20 cellular contexts compared by ENCODE assay signal in genomic region chr1:19220991-19221390, GRCh38. TPM values are rescaled to one million over a fixed set of nuclear protein-coding genes. Genes with fewer than 3 reads are reported as not detected.
DNase-seq lines count a peak whose midpoint lies in the region; ATAC-seq and TF ChIP-seq lines count a peak whose summit lies in the region.
"Had no signal": no experiment of that assay in that cellular context is flagged by ENCODE, and none has a peak within 500 bp of the region (broad histone marks: within the 10 kb centered on the region; RNA-seq: fewer than 3 reads in every experiment).

No MANE protein-coding gene starts in this region.

- no peak for ATAC-seq in stimulated activated naive CD8-positive, alpha-beta T cell treated with anti-CD3 and anti-CD28 coated beads, Interleukin-15, Interleukin-2, amounts not matched to agents 100 U/mL and 50 U/mL, for 24 hours
- ATAC-seq in left ventricle myocardium superior (peak; percentile 78), upper lobe of right lung (peak; percentile 61), HG02840 (IDR thresholded peaks at IDR 0.05; ENCODE audit: low FRiP score, unreplicated experiment) (no peak)
- ATAC-seq: left colon; stimulated activated memory B cell treated with anti-CD40 and anti-IgM and Interleukin-4, amounts not matched to agents 10 μg/mL and 1 μg/mL and 100 μg/mL, for 72 hours had no signal

- peak overlapping the region; percentile 81 for H3K27ac Mint-ChIP-seq in stimulated activated naive CD8-positive, alpha-beta T cell treated with anti-CD3 and anti-CD28 coated beads, Interleukin-15, Interleukin-2, amounts not matched to agents 100 ng/mL and 50 ng/mL, for 24 hours
- H3K27ac Mint-ChIP-seq: B cell; T-helper 2 cell treated with Interferon-gamma antibody and Interleukin-4, amounts not matched to agents 5 μg/mL and 100 μg/mL, for 36 hours had no signal

- H3K4me1 ChIP-seq in upper lobe of right lung, result no peaks in the 10 kb centered on the region

- H3K9me3 Mint-ChIP-seq in stimulated activated naive CD8-positive, alpha-beta T cell treated with anti-CD3 and anti-CD28 coated beads, Interleukin-15, Interleukin-2, amounts not matched to agents 100 ng/mL and 50 ng/mL, for 24 hours, result no peaks in the 10 kb centered on the region
- H3K9me3 Mint-ChIP-seq: H9; stimulated activated memory B cell treated with anti-CD40 and anti-IgM and Interleukin-4, amounts not matched to agents 10 μg/mL and 1 μg/mL and 100 μg/mL, for 72 hours; T-helper 2 cell treated with Interferon-gamma antibody and Interleukin-4, amounts not matched to agents 5 μg/mL and 100 μg/mL, for 36 hours had no signal

- no peak for TF ChIP-seq CTCF in upper lobe of right lung (IDR thresholded peaks at IDR 0.05)

- H3K27me3 Mint-ChIP-seq in stimulated activated naive CD8-positive, alpha-beta T cell treated with anti-CD3 and anti-CD28 coated beads, Interleukin-15, Interleukin-2, amounts not matched to agents 100 ng/mL and 50 ng/mL, for 24 hours, result no peaks in the 10 kb centered on the region
- H3K27me3 Mint-ChIP-seq: B cell; stimulated activated memory B cell treated with anti-CD40 and anti-IgM and Interleukin-4, amounts not matched to agents 10 μg/mL and 1 μg/mL and 100 μg/mL, for 72 hours had no signal

- H3K4me3 Mint-ChIP-seq in stimulated activated naive CD8-positive, alpha-beta T cell treated with anti-CD3 and anti-CD28 coated beads, Interleukin-15, Interleukin-2, amounts not matched to agents 100 ng/mL and 50 ng/mL, for 24 hours, result no peak overlapping the region
- H3K4me3 Mint-ChIP-seq: B cell; H9; stimulated activated memory B cell treated with anti-CD40 and anti-IgM and Interleukin-4, amounts not matched to agents 10 μg/mL and 1 μg/mL and 100 μg/mL, for 72 hours; T-helper 2 cell treated with Interferon-gamma antibody and Interleukin-4, amounts not matched to agents 5 μg/mL and 100 μg/mL, for 36 hours had no signal

- H3K36me3 ChIP-seq in upper lobe of right lung, result peaks cover 93% of the 10 kb centered on the region

- H3K9me3 ChIP-seq in upper lobe of right lung, result no peaks in the 10 kb centered on the region

- no peak for DNase-seq in stimulated activated naive CD8-positive, alpha-beta T cell treated with anti-CD3 and anti-CD28 coated beads, Interleukin-15, Interleukin-2, amounts not matched to agents 100 U/mL and 50 U/mL, for 24 hours
- peak; percentile 3 for DNase-seq in SHP77 treated with DMSO at 0.1 percent for 48 hours (lab: John Stamatoyannopoulos, UW)
- no peak for DNase-seq in left ventricle myocardium superior
- DNase-seq in upper lobe of right lung, result no peak
- no peak for DNase-seq in posterior vena cava (ENCODE audit: low spot score)
- no peak for DNase-seq in activated CD4-positive, CD25-positive, alpha-beta regulatory T cell treated with anti-CD3 and anti-CD28 coated beads, Interleukin-2, amount 50 U/mL, for 72 hours
- DNase-seq: activated CD4-positive, alpha-beta T cell treated with anti-CD3 and anti-CD28 coated beads for 48 hours; activated T-cell treated with anti-CD3 and anti-CD28 coated beads for 4 hours; central memory CD4-positive, alpha-beta T cell; DMS153; H9; left colon; NCI-H2107; NCI-H82; trophoblast cell had no signal

- peaks cover 17% of the 10 kb centered on the region for H3K4me1 Mint-ChIP-seq in stimulated activated naive CD8-positive, alpha-beta T cell treated with anti-CD3 and anti-CD28 coated beads, Interleukin-15, Interleukin-2, amounts not matched to agents 100 ng/mL and 50 ng/mL, for 24 hours (ENCODE audit: low read depth)
- H3K4me1 Mint-ChIP-seq: H9 had no signal

- H3K4me3 ChIP-seq in upper lobe of right lung, result no peak overlapping the region

- intact Hi-C loops in left ventricle myocardium superior (cut with micrococcal nuclease), result no loop called here
- intact Hi-C loops in upper lobe of right lung (cut with DNase I), result no loop called here
- intact Hi-C loops in posterior vena cava (cut with DNase I), result no loop called here

- peaks cover 85% of the 10 kb centered on the region for H3K36me3 Mint-ChIP-seq in stimulated activated naive CD8-positive, alpha-beta T cell treated with anti-CD3 and anti-CD28 coated beads, Interleukin-15, Interleukin-2, amounts not matched to agents 100 ng/mL and 50 ng/mL, for 24 hours (ENCODE audit: low read depth)

- no peaks in the 10 kb centered on the region for H3K27me3 ChIP-seq in upper lobe of right lung

- H3K27ac ChIP-seq in upper lobe of right lung, result no peak overlapping the region

RNA-seq across cellular contexts. Expression of gene UBR4, which starts 10.9 kb away (rescaled TPM):
- 56.3 TPM for total RNA-seq in left ventricle myocardium superior
- total RNA-seq in upper lobe of right lung, result 110 TPM
- 100 to 1,000 TPM; 111 to 120 TPM for total RNA-seq in posterior vena cava

RNA-seq across cellular contexts. Expression of gene EMC1, which starts 30.3 kb away (rescaled TPM):
- 29.3 TPM for total RNA-seq in left ventricle myocardium superior
- 38.7 TPM for total RNA-seq in upper lobe of right lung
- 10 to 100 TPM; 31.8 to 32.0 TPM for total RNA-seq in posterior vena cava

RNA-seq across cellular contexts. Expression of gene MRTO4, which starts 30.6 kb away (rescaled TPM):
- total RNA-seq in left ventricle myocardium superior (10.2 TPM), upper lobe of right lung (27.3 TPM), posterior vena cava (10 to 100 TPM; 20.3 to 24.3 TPM)

Comparison
In these comparisons a context has a peak if more than half of its experiments do, and no peak if none do; other contexts are left out.
1. ATAC-seq: peak in left ventricle myocardium superior (single experiment) and upper lobe of right lung (single experiment); none in stimulated activated naive CD8-positive, alpha-beta T cell treated with anti-CD3 and anti-CD28 coated beads, Interleukin-15, Interleukin-2, amounts not matched to agents 100 U/mL and 50 U/mL, for 24 hours (single experiment) and HG02840 (single experiment).